1 cellular context compared by ENCODE assay signal in genomic region chr5:83251849-83252248, GRCh38.
A peak's percentile ranks its signal among the peaks of the same experiment; 100 is the strongest.
TF ChIP-seq lines count a peak whose summit lies in the region.

No MANE protein-coding gene starts in this region.

TF ChIP-seq in HEK293, 187 proteins besides CTCF, POLR2A, EP300 and RAD21 (continued from another document):
- TF ChIP-seq ZBTB6 (tag by site-specific recombination; IDR thresholded peaks at IDR 0.05) (no peak), ZNF174 (tag by site-specific recombination; IDR thresholded peaks at IDR 0.05) (no peak), ZNF670 (tag by site-specific recombination; IDR thresholded peaks at IDR 0.05; ENCODE audit: low read depth) (no peak), BCL11A (tag by site-specific recombination; IDR thresholded peaks at IDR 0.05; ENCODE audit: low read depth) (no peak), ZNF221 (tag by site-specific recombination; IDR thresholded peaks at IDR 0.05; ENCODE audit: borderline replicate concordance) (no peak), ZXDB (tag by site-specific recombination; IDR thresholded peaks at IDR 0.05) (peak; percentile 89; the same call in 1 of the 2 replicates), ZSCAN16 (tag by site-specific recombination; IDR thresholded peaks at IDR 0.05) (no peak), ZNF585B (tag by site-specific recombination; IDR thresholded peaks at IDR 0.05) (no peak), ZNF416 (tag by site-specific recombination; IDR thresholded peaks at IDR 0.05) (no peak), FEZF1 (tag by site-specific recombination; IDR thresholded peaks at IDR 0.05) (peak; percentile 67), GLI4 (tag by site-specific recombination; IDR thresholded peaks at IDR 0.05) (no peak), ZNF16 (tag by site-specific recombination; IDR thresholded peaks at IDR 0.05; ENCODE audit: low read depth) (no peak), YY1 (tag by site-specific recombination; IDR thresholded peaks at IDR 0.05) (no peak), ZNF777 (tag by site-specific recombination; IDR thresholded peaks at IDR 0.05; ENCODE audit: borderline replicate concordance) (no peak)
